ENCODE assay signal across 14 cellular contexts in genomic region chr16:27174798-27175197, GRCh38. TPM values are rescaled to one million over a fixed set of nuclear protein-coding genes. Genes with fewer than 3 reads are reported as not detected.
DNase-seq lines count a peak whose midpoint lies in the region; ATAC-seq and TF ChIP-seq lines count a peak whose summit lies in the region.
"Had no signal": no experiment of that assay in that cellular context is flagged by ENCODE, and none has a peak within 500 bp of the region (broad histone marks: within the 10 kb centered on the region; RNA-seq: fewer than 3 reads in every experiment).

No MANE protein-coding gene starts in this region.

- TF ChIP-seq POLR2A in IMR-90 (IDR thresholded peaks at IDR 0.05; ENCODE audit: low read depth, low read length): no peak

- TF ChIP-seq CTCF in Caco-2 (IDR thresholded peaks at IDR 0.05; ENCODE audit: insufficient read depth in 1 of 2, low read depth in 1 of 2, low read length in 1 of 2, severe bottlenecking in 1 of 2, unreplicated experiment in 1 of 2) (no peak), IMR-90 (conservative IDR thresholded peaks at IDR 0.05; ENCODE audit: low read depth, low read length) (no peak)

- WGBS in IMR-90 (ENCODE audit: extremely low coverage in 2 of 2, insufficient read length in 1 of 2), 2 experiments: no CpG with 5 or more reads among the region's 6 CpGs

- dilution Hi-C loops in IMR-90 (cut with HindIII; ENCODE audit: low sequenced_read_pairs, unreplicated experiment): no loop called here

- CTCF ChIA-PET in Caco-2 (lab: Charles Lee): no interaction called here
- CTCF ChIA-PET in IMR-90 (lab: Yijun Ruan, JAX): no interaction called here

- H3K18ac ChIP-seq in IMR-90 (ENCODE audit: low read depth, low read length): no peak overlapping the region

- H3K4me1 ChIP-seq in Caco-2 (peaks cover 9% of the 10 kb centered on the region), IMR-90 (ENCODE audit: control insufficient read depth, insufficient read depth, low read length) (peaks cover 11% of the 10 kb centered on the region)

- no peak overlapping the region for H4K91ac ChIP-seq in IMR-90 (ENCODE audit: insufficient read depth, low read depth, low read length)

- in situ Hi-C loops in IMR-90 (cut with MboI; ENCODE audit: low sequenced_read_pairs): no loop called here

- H2AK5ac ChIP-seq in IMR-90 (ENCODE audit: low read depth, low read length): no peak overlapping the region

- BruUV-seq in Caco-2 (replicated peaks; lab: Mats Ljungman, UMichigan): no TSS peak
- BruUV-seq in IMR-90 (replicated peaks; lab: Mats Ljungman, UMichigan): no TSS peak

- H3K79me1 ChIP-seq in IMR-90 (ENCODE audit: low read depth in 1 of 2, low read length in 2 of 2): peaks cover 0 to 8% of the 10 kb centered on the region in 2 experiments; a peak in 1 of 4 replicates

- H2BK15ac ChIP-seq in IMR-90 (ENCODE audit: low read depth, low read length): no peak overlapping the region

- no peak overlapping the region for H4K8ac ChIP-seq in IMR-90 (ENCODE audit: low read depth in 2 of 2, low read length in 2 of 2)

- no peak overlapping the region for H3K27ac Mint-ChIP-seq in Caco-2 (ENCODE audit: unreplicated experiment)
- peak overlapping the region; percentile 76 for H3K27ac Mint-ChIP-seq in activated naive CD8-positive, alpha-beta T cell treated with anti-CD3 and anti-CD28 coated beads, Interleukin-2, amount 50 U/mL, for 24 hours

- DNase-seq in Caco-2 (peak; percentile 52 to 62), IMR-90 (peak; percentile 53), left kidney (ENCODE audit: low read depth, low spot score) (peak; percentile 34), NCI-H2227 (lab: John Stamatoyannopoulos, UW; ENCODE audit: unreplicated experiment) (no peak), activated gamma-delta T cell treated with Interleukin-2 at 50 U/mL for 16 hours (no peak), iPS-NIHi7 (ENCODE audit: extremely low spot score) (no peak), hypothalamus (lab: John Stamatoyannopoulos, UW) (no peak)
- no peak for DNase-seq in activated naive CD8-positive, alpha-beta T cell treated with anti-CD3 and anti-CD28 coated beads, Interleukin-2, amount 50 U/mL, for 24 hours
- DNase-seq: DMS 273 treated with DMSO at 0.1 percent for 48 hours, head of caudate nucleus, mesenchymal stem cell, stomach had no signal

- H3K4ac ChIP-seq in IMR-90 (ENCODE audit: low read depth, low read length): no peak overlapping the region

- H3K36me3 ChIP-seq in Caco-2 (ENCODE audit: control insufficient read depth, insufficient read depth, low read length) (no peaks in the 10 kb centered on the region), IMR-90 (ENCODE audit: control insufficient read depth, insufficient read depth, low read length) (no peaks in the 10 kb centered on the region)
- H3K36me3 ChIP-seq: stomach had no signal

- POLR2A ChIA-PET in Caco-2 (lab: Charles Lee) (no interaction called here), IMR-90 (lab: Charles Lee; ENCODE audit: unreplicated experiment) (no interaction called here)

- no peak overlapping the region for H2BK5ac ChIP-seq in IMR-90 (ENCODE audit: low read depth, low read length, poor library complexity, severe bottlenecking)

- H3K23ac ChIP-seq in IMR-90 (ENCODE audit: low read depth, low read length): no peak overlapping the region

- H2AK9ac ChIP-seq in IMR-90 (replicated peaks; ENCODE audit: low read depth, low read length, poor library complexity): no peak overlapping the region

- H3K27me3 Mint-ChIP-seq in Caco-2 (ENCODE audit: insufficient read depth, unreplicated experiment): no peaks in the 10 kb centered on the region
- no peaks in the 10 kb centered on the region for H3K27me3 Mint-ChIP-seq in activated naive CD8-positive, alpha-beta T cell treated with anti-CD3 and anti-CD28 coated beads, Interleukin-2, amount 50 U/mL, for 24 hours
- H3K27me3 Mint-ChIP-seq: activated naive CD8-positive, alpha-beta T cell had no signal

- no peak overlapping the region for H2BK120ac ChIP-seq in IMR-90 (ENCODE audit: low read depth, low read length)

- H3K4me3 Mint-ChIP-seq in Caco-2 (ENCODE audit: unreplicated experiment): no peak overlapping the region
- H3K4me3 Mint-ChIP-seq in activated naive CD8-positive, alpha-beta T cell treated with anti-CD3 and anti-CD28 coated beads, Interleukin-2, amount 50 U/mL, for 24 hours: no peak overlapping the region
- H3K4me3 Mint-ChIP-seq: activated naive CD8-positive, alpha-beta T cell had no signal

- no peak overlapping the region for H4K5ac ChIP-seq in IMR-90 (ENCODE audit: low read depth, low read length)

- no peak for ATAC-seq in IMR-90 (ENCODE audit: low read depth)
- no peak for ATAC-seq in activated naive CD8-positive, alpha-beta T cell treated with anti-CD3 and anti-CD28 coated beads, Interleukin-2, amount 50 U/mL, for 24 hours

- TF ChIP-seq RAD21 in IMR-90 (IDR thresholded peaks at IDR 0.05; ENCODE audit: low read length): no peak

- no peaks in the 10 kb centered on the region for H3K9me1 ChIP-seq in IMR-90 (ENCODE audit: insufficient read depth, low read length)

- intact Hi-C loops in Caco-2 (cut with micrococcal nuclease; ENCODE audit: unreplicated experiment) (no loop called here), IMR-90 (cut with micrococcal nuclease) (no loop called here)

- H3K9ac ChIP-seq in IMR-90 (ENCODE audit: low read depth, low read length): no peak overlapping the region

- no peak overlapping the region for H2AFZ ChIP-seq in IMR-90 (replicated peaks; ENCODE audit: low read length, poor library complexity)

- H3K4me3 ChIP-seq in Caco-2 (ENCODE audit: low read depth, low read length) (no peak overlapping the region), IMR-90 (ENCODE audit: insufficient read depth, low read depth, low read length) (no peak overlapping the region)
- H3K4me3 ChIP-seq: stomach had no signal

- H3K9me3 ChIP-seq in Caco-2 (no peaks in the 10 kb centered on the region), IMR-90 (ENCODE audit: control insufficient read depth, insufficient read depth, low read length) (0 out of 2 replicates have a peak, but pooled peaks cover 3% of the 10 kb centered on the region)
- H3K9me3 ChIP-seq: stomach had no signal

- no peaks in the 10 kb centered on the region for H3K27me3 ChIP-seq in Caco-2 (replicated peaks; ENCODE audit: control insufficient read depth, insufficient read depth, low read length)
- H3K27me3 ChIP-seq in IMR-90 (ENCODE audit: control insufficient read depth, insufficient read depth, low read length): no peaks in the 10 kb centered on the region
- H3K27me3 ChIP-seq: stomach had no signal

- H3K14ac ChIP-seq in IMR-90 (replicated peaks; ENCODE audit: low read depth, low read length): 0 out of 2 replicates have a peak overlapping the region, but pooled peaks have one; percentile 4

- no peak overlapping the region for H3K27ac ChIP-seq in IMR-90 (ENCODE audit: insufficient read depth, low read length)
- H3K27ac ChIP-seq: HL-60, stomach had no signal

- H3K56ac ChIP-seq in IMR-90 (ENCODE audit: extremely low read depth, insufficient read depth, low read length): no peak overlapping the region

- no peaks in the 10 kb centered on the region for H3K36me3 Mint-ChIP-seq in Caco-2 (ENCODE audit: insufficient read depth, unreplicated experiment)
- peaks cover 5% of the 10 kb centered on the region for H3K36me3 Mint-ChIP-seq in activated naive CD8-positive, alpha-beta T cell treated with anti-CD3 and anti-CD28 coated beads, Interleukin-2, amount 50 U/mL, for 24 hours (ENCODE audit: low read depth)

- H3K9me3 Mint-ChIP-seq in Caco-2 (ENCODE audit: unreplicated experiment): peaks cover 16% of the 10 kb centered on the region
- peaks cover 13% of the 10 kb centered on the region for H3K9me3 Mint-ChIP-seq in activated naive CD8-positive, alpha-beta T cell treated with anti-CD3 and anti-CD28 coated beads, Interleukin-2, amount 50 U/mL, for 24 hours

- no peaks in the 10 kb centered on the region for H4K20me1 ChIP-seq in IMR-90 (ENCODE audit: insufficient read depth, low read length)

- H3K4me1 Mint-ChIP-seq in Caco-2 (ENCODE audit: low read depth, unreplicated experiment): peaks cover 6% of the 10 kb centered on the region
- H3K4me1 Mint-ChIP-seq in activated naive CD8-positive, alpha-beta T cell treated with anti-CD3 and anti-CD28 coated beads, Interleukin-2, amount 50 U/mL, for 24 hours: peaks cover 96% of the 10 kb centered on the region

- no peak overlapping the region for H2BK20ac ChIP-seq in IMR-90 (ENCODE audit: low read depth, low read length)

- H3K4me2 ChIP-seq in IMR-90 (ENCODE audit: low read depth, low read length): no peak overlapping the region

TF ChIP-seq in IMR-90, 13 proteins besides CTCF, POLR2A, EP300 and RAD21:
- TF ChIP-seq BHLHE40 (IDR thresholded peaks at IDR 0.05; ENCODE audit: low read depth, low read length): no peak

RNA-seq across cellular contexts. Expression of gene KDM8, which starts 28.5 kb away (rescaled TPM):
- total RNA-seq in Caco-2 (2022) (7.0 and 11.1 TPM in 2 replicates), IMR-90 (2012; rRNA removed) (3.2 and 3.6 TPM in 2 replicates)
- polyA plus RNA-seq in IMR-90 (2012; rRNA removed): 3.8 and 4.3 TPM in 2 replicates
- polyA plus RNA-seq in IMR-90 (2012; cell fraction: cytosol; rRNA removed): 2.5 and 3.1 TPM in 2 replicates
- polyA plus RNA-seq in IMR-90 (2012; cell fraction: nucleus; rRNA removed; ENCODE audit: low replicate concordance): 8.7 and 13.5 TPM in 2 replicates

Comparison
In these comparisons a context has a peak if more than half of its experiments do, and no peak if none do; other contexts are left out.
1. DNase-seq: peak in Caco-2 (2 of 2), IMR-90 (single experiment) and left kidney (single experiment); none in activated naive CD8-positive, alpha-beta T cell treated with anti-CD3 and anti-CD28 coated beads, Interleukin-2, amount 50 U/mL, for 24 hours (single experiment), NCI-H2227 (single experiment), activated gamma-delta T cell treated with Interleukin-2 at 50 U/mL for 16 hours (single experiment), iPS-NIHi7 (single experiment) and hypothalamus (0 of 51).